1 cellular context compared by ENCODE assay signal in the genomic region with DNA sequence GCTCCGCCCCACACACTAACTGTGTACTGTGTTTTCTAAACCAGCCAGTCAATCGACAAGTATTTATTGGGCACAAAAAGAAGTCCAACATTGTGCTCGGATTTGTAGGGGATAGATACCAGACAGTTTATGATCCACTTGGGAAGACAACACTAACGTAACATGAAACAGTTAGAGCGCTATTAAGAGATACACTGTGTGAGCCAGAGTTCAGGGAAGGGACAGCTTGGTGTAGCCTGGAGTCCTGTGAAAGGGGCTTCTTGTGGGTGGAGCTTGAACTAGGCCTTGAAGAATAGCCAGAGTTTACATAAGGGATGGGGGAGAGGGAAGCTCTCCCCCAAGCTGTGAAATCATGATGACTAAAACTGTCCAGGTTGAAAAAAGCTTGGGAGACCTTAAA.
TF ChIP-seq lines count a peak whose summit lies in the region.

No MANE protein-coding gene starts in this region.

TF ChIP-seq in WTC11, 78 proteins besides CTCF, POLR2A, EP300 and RAD21 (continued from another document):
- TF ChIP-seq, protein P1, sequence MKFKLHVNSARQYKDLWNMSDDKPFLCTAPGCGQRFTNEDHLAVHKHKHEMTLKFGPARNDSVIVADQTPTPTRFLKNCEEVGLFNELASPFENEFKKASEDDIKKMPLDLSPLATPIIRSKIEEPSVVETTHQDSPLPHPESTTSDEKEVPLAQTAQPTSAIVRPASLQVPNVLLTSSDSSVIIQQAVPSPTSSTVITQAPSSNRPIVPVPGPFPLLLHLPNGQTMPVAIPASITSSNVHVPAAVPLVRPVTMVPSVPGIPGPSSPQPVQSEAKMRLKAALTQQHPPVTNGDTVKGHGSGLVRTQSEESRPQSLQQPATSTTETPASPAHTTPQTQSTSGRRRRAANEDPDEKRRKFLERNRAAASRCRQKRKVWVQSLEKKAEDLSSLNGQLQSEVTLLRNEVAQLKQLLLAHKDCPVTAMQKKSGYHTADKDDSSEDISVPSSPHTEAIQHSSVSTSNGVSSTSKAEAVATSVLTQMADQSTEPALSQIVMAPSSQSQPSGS (CRISPR knock-in tag; IDR thresholded peaks at IDR 0.05; ENCODE audit: borderline replicate concordance, low read depth) = no peak
- no peak for TF ChIP-seq NFYB (CRISPR knock-in tag; conservative IDR thresholded peaks at IDR 0.05; ENCODE audit: low read depth)
- no peak for TF ChIP-seq CREB1 (CRISPR knock-in tag; IDR thresholded peaks at IDR 0.05)
- TF ChIP-seq FOXP1 (CRISPR knock-in tag; IDR thresholded peaks at IDR 0.05; ENCODE audit: borderline replicate concordance) = no peak
- TF ChIP-seq, protein P2, sequence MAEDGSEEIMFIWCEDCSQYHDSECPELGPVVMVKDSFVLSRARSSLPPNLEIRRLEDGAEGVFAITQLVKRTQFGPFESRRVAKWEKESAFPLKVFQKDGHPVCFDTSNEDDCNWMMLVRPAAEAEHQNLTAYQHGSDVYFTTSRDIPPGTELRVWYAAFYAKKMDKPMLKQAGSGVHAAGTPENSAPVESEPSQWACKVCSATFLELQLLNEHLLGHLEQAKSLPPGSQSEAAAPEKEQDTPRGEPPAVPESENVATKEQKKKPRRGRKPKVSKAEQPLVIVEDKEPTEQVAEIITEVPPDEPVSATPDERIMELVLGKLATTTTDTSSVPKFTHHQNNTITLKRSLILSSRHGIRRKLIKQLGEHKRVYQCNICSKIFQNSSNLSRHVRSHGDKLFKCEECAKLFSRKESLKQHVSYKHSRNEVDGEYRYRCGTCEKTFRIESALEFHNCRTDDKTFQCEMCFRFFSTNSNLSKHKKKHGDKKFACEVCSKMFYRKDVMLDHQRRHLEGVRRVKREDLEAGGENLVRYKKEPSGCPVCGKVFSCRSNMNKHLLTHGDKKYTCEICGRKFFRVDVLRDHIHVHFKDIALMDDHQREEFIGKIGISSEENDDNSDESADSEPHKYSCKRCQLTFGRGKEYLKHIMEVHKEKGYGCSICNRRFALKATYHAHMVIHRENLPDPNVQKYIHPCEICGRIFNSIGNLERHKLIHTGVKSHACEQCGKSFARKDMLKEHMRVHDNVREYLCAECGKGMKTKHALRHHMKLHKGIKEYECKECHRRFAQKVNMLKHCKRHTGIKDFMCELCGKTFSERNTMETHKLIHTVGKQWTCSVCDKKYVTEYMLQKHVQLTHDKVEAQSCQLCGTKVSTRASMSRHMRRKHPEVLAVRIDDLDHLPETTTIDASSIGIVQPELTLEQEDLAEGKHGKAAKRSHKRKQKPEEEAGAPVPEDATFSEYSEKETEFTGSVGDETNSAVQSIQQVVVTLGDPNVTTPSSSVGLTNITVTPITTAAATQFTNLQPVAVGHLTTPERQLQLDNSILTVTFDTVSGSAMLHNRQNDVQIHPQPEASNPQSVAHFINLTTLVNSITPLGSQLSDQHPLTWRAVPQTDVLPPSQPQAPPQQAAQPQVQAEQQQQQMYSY (CRISPR knock-in tag; IDR thresholded peaks at IDR 0.05) = no peak
- TF ChIP-seq JAZF1 (CRISPR knock-in tag; IDR thresholded peaks at IDR 0.05) = no peak
- TF ChIP-seq SMAD4 (CRISPR knock-in tag; IDR thresholded peaks at IDR 0.05) = no peak
